In the genomic region with DNA sequence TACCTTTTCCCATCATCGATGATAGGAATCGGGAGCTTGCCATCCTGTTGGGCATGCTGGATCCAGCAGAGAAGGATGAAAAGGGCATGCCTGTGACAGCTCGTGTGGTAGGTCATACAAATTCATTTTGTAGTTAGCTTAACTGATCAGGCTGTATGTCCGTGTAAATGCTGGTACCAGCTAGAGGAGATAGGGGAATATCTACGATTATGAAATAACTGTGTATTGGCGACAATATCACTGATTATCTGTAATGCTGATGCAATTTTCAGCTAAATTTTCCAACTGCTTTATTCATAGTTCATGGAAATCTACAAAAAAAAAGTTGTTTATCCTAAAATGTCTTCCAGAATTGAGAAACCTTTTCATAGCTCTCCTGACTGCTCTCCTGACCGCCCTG, we compare ENCODE assay signal across 18 cellular contexts. TPM values are rescaled to one million over a fixed set of nuclear protein-coding genes. Genes with fewer than 3 reads are reported as not detected.
DNase-seq lines count a peak whose midpoint lies in the region; ATAC-seq lines count a peak whose summit lies in the region.
"Had no signal": no experiment of that assay in that cellular context is flagged by ENCODE, and none has a peak within 500 bp of the region (broad histone marks: within the 10 kb centered on the region; RNA-seq: fewer than 3 reads in every experiment).

No MANE protein-coding gene starts in this region.

- no peak for DNase-seq in activated T-cell treated with anti-CD3 and anti-CD28 coated beads, Interleukin-2, amount 50 U/mL, for 72 hours
- no peak for DNase-seq in activated T-cell treated with anti-CD3 and anti-CD28 coated beads, Interleukin-2, amount 50 U/mL, for 4 hours
- no peak for DNase-seq in T-helper 17 cell
- no peak for DNase-seq in activated naive CD8-positive, alpha-beta T cell treated with anti-CD3 and anti-CD28 coated beads, Interleukin-2, amount 50 U/mL, for 24 hours
- DNase-seq in trophoblast cell: peak; percentile 52 to 92
- no peak for DNase-seq in SW480 (ENCODE audit: low spot score)
- DNase-seq in HK-2 (ENCODE audit: unreplicated experiment): no peak
- DNase-seq: ACHN; BE2C; C1 segment of cervical spinal cord; CD4-positive, CD25-positive, alpha-beta regulatory T cell; CD8-positive, alpha-beta memory T cell; COR-L47; DMS 273 treated with DMSO at 0.1 percent for 48 hours; DMS53; DND-41 had no signal

- H4K12ac ChIP-seq in trophoblast cell (ENCODE audit: low read depth, low read length): no peak overlapping the region

- H3K9me3 ChIP-seq in T-helper 17 cell (ENCODE audit: control insufficient read depth, low read length, poor library complexity, severe bottlenecking): no peaks in the 10 kb centered on the region
- H3K9me3 ChIP-seq in trophoblast cell (ENCODE audit: insufficient read depth, low read depth, low read length): no peaks in the 10 kb centered on the region
- H3K9me3 ChIP-seq: BE2C, HAP-1 had no signal

- WGBS in trophoblast cell (ENCODE audit: extremely low coverage, insufficient coverage, insufficient read length): no CpG with 5 or more reads among the region's 7 CpGs

- H3K27ac ChIP-seq in trophoblast cell (ENCODE audit: low read depth, low read length): no peak overlapping the region

- H3K4ac ChIP-seq in trophoblast cell (ENCODE audit: low read depth, low read length): no peak overlapping the region

- peaks cover 0 to 2% of the 10 kb centered on the region in 2 experiments for H3K4me1 ChIP-seq in trophoblast cell (ENCODE audit: control insufficient read depth in 1 of 2, insufficient read depth in 2 of 2, low read length in 2 of 2)
- H3K4me1 ChIP-seq: BE2C had no signal

- no peak overlapping the region for H3K4me2 ChIP-seq in trophoblast cell (ENCODE audit: low read length)

- H3K4me3 Mint-ChIP-seq in activated T-cell treated with anti-CD3 and anti-CD28 coated beads, Interleukin-2, amount 50 U/mL, for 72 hours: no peak overlapping the region
- no peak overlapping the region for H3K4me3 Mint-ChIP-seq in activated T-cell treated with anti-CD3 and anti-CD28 coated beads, Interleukin-2, amount 50 U/mL, for 4 hours
- no peak overlapping the region for H3K4me3 Mint-ChIP-seq in T-helper 17 cell
- no peak overlapping the region for H3K4me3 Mint-ChIP-seq in activated naive CD8-positive, alpha-beta T cell treated with anti-CD3 and anti-CD28 coated beads, Interleukin-2, amount 50 U/mL, for 24 hours
- H3K4me3 Mint-ChIP-seq: CD8-positive, alpha-beta memory T cell had no signal

- no peak overlapping the region for H3K4me3 ChIP-seq in trophoblast cell (ENCODE audit: low read depth, low read length)
- H3K4me3 ChIP-seq: HAP-1 had no signal

- H3K27me3 ChIP-seq in trophoblast cell (ENCODE audit: insufficient read depth, low read length): no peaks in the 10 kb centered on the region
- H3K27me3 ChIP-seq: BE2C had no signal

- no peak overlapping the region for H2BK5ac ChIP-seq in trophoblast cell (ENCODE audit: low read depth, low read length, poor library complexity)

- H3K36me3 ChIP-seq in trophoblast cell (ENCODE audit: control insufficient read depth in 1 of 2, insufficient read depth in 2 of 2, low read length in 2 of 2): peaks cover 15 to 35% of the 10 kb centered on the region in 2 experiments

- no peak for ATAC-seq in activated T-cell treated with anti-CD3 and anti-CD28 coated beads, Interleukin-2, amount 50 U/mL, for 72 hours (replicated peaks in 1 of 2)
- ATAC-seq in activated T-cell treated with anti-CD3 and anti-CD28 coated beads, Interleukin-2, amount 50 U/mL, for 4 hours: no peak
- no peak for ATAC-seq in T-helper 17 cell
- ATAC-seq in activated naive CD8-positive, alpha-beta T cell treated with anti-CD3 and anti-CD28 coated beads, Interleukin-2, amount 50 U/mL, for 24 hours: no peak
- no peak for ATAC-seq in GM18520 (IDR thresholded peaks at IDR 0.05; ENCODE audit: unreplicated experiment)

- no peak overlapping the region for H3K14ac ChIP-seq in trophoblast cell (ENCODE audit: low read length)

- H3K27me3 Mint-ChIP-seq in activated T-cell treated with anti-CD3 and anti-CD28 coated beads, Interleukin-2, amount 50 U/mL, for 72 hours (ENCODE audit: low read depth): no peaks in the 10 kb centered on the region
- no peaks in the 10 kb centered on the region for H3K27me3 Mint-ChIP-seq in activated T-cell treated with anti-CD3 and anti-CD28 coated beads, Interleukin-2, amount 50 U/mL, for 4 hours (ENCODE audit: low read depth)
- no peaks in the 10 kb centered on the region for H3K27me3 Mint-ChIP-seq in T-helper 17 cell
- no peaks in the 10 kb centered on the region for H3K27me3 Mint-ChIP-seq in activated naive CD8-positive, alpha-beta T cell treated with anti-CD3 and anti-CD28 coated beads, Interleukin-2, amount 50 U/mL, for 24 hours
- H3K27me3 Mint-ChIP-seq: CD4-positive, CD25-positive, alpha-beta regulatory T cell; CD8-positive, alpha-beta memory T cell had no signal

- peaks cover 12% of the 10 kb centered on the region for H3K4me1 Mint-ChIP-seq in activated T-cell treated with anti-CD3 and anti-CD28 coated beads, Interleukin-2, amount 50 U/mL, for 72 hours (ENCODE audit: low read depth)
- H3K4me1 Mint-ChIP-seq in activated T-cell treated with anti-CD3 and anti-CD28 coated beads, Interleukin-2, amount 50 U/mL, for 4 hours (ENCODE audit: low read depth): peaks cover 9% of the 10 kb centered on the region
- peaks cover 11% of the 10 kb centered on the region for H3K4me1 Mint-ChIP-seq in T-helper 17 cell
- H3K4me1 Mint-ChIP-seq in activated naive CD8-positive, alpha-beta T cell treated with anti-CD3 and anti-CD28 coated beads, Interleukin-2, amount 50 U/mL, for 24 hours: peaks cover 1% of the 10 kb centered on the region

- H2AK5ac ChIP-seq in trophoblast cell (ENCODE audit: low read length): no peak overlapping the region

- H3K9me3 Mint-ChIP-seq in activated T-cell treated with anti-CD3 and anti-CD28 coated beads, Interleukin-2, amount 50 U/mL, for 72 hours: no peaks in the 10 kb centered on the region
- H3K9me3 Mint-ChIP-seq in activated T-cell treated with anti-CD3 and anti-CD28 coated beads, Interleukin-2, amount 50 U/mL, for 4 hours: no peaks in the 10 kb centered on the region
- H3K9me3 Mint-ChIP-seq in activated naive CD8-positive, alpha-beta T cell treated with anti-CD3 and anti-CD28 coated beads, Interleukin-2, amount 50 U/mL, for 24 hours: no peaks in the 10 kb centered on the region
- H3K9me3 Mint-ChIP-seq: CD4-positive, CD25-positive, alpha-beta regulatory T cell; CD8-positive, alpha-beta memory T cell had no signal

- no peak overlapping the region for H3K18ac ChIP-seq in trophoblast cell (ENCODE audit: low read length)

- peaks cover 16 to 47% of the 10 kb centered on the region in 2 donors for H3K36me3 Mint-ChIP-seq in activated T-cell treated with anti-CD3 and anti-CD28 coated beads, Interleukin-2, amount 50 U/mL, for 72 hours (ENCODE audit: insufficient read depth in 2 of 2)
- H3K36me3 Mint-ChIP-seq in activated T-cell treated with anti-CD3 and anti-CD28 coated beads, Interleukin-2, amount 50 U/mL, for 4 hours (ENCODE audit: insufficient read depth): peaks cover 53% of the 10 kb centered on the region
- peaks cover 21% of the 10 kb centered on the region for H3K36me3 Mint-ChIP-seq in T-helper 17 cell (ENCODE audit: low read depth)
- peaks cover 73% of the 10 kb centered on the region for H3K36me3 Mint-ChIP-seq in activated naive CD8-positive, alpha-beta T cell treated with anti-CD3 and anti-CD28 coated beads, Interleukin-2, amount 50 U/mL, for 24 hours (ENCODE audit: low read depth)

- H4K8ac ChIP-seq in trophoblast cell (ENCODE audit: low read depth, low read length): no peak overlapping the region

- no peak overlapping the region for H4K91ac ChIP-seq in trophoblast cell (ENCODE audit: low read depth, low read length)

- no peak overlapping the region for H2AFZ ChIP-seq in trophoblast cell (ENCODE audit: insufficient read depth, low read length, poor library complexity)

- H3K23ac ChIP-seq in trophoblast cell (ENCODE audit: low read length): no peak overlapping the region

- no peaks in the 10 kb centered on the region for H3K79me1 ChIP-seq in trophoblast cell (ENCODE audit: low read length)

- H3K79me2 ChIP-seq in trophoblast cell (ENCODE audit: control insufficient read depth, insufficient read depth, low read length, poor library complexity): no peaks in the 10 kb centered on the region

- H3K9ac ChIP-seq in trophoblast cell (ENCODE audit: low read length): no peak overlapping the region

- H3K27ac Mint-ChIP-seq in activated T-cell treated with anti-CD3 and anti-CD28 coated beads, Interleukin-2, amount 50 U/mL, for 72 hours: peak overlapping the region; percentile 67
- peak overlapping the region; percentile 51 for H3K27ac Mint-ChIP-seq in T-helper 17 cell
- peak overlapping the region; percentile 19 for H3K27ac Mint-ChIP-seq in activated naive CD8-positive, alpha-beta T cell treated with anti-CD3 and anti-CD28 coated beads, Interleukin-2, amount 50 U/mL, for 24 hours

- no peak overlapping the region for H2BK12ac ChIP-seq in trophoblast cell (ENCODE audit: low read length)

- H2BK120ac ChIP-seq in trophoblast cell (ENCODE audit: insufficient read depth, low read length, poor library complexity): no peak overlapping the region

RNA-seq across cellular contexts. Expression of a gene that starts 8.3 kb away (rescaled TPM):
- 100 to 1,000 TPM; 136 to 147 TPM for total RNA-seq in activated T-cell treated with anti-CD3 and anti-CD28 coated beads, Interleukin-2, amount 50 U/mL, for 72 hours
- 100 to 1,000 TPM in 2 of 3 donors, 10 to 100 TPM in 1; 95.3 to 121 (median 105) TPM for total RNA-seq in activated T-cell treated with anti-CD3 and anti-CD28 coated beads, Interleukin-2, amount 50 U/mL, for 4 hours
- total RNA-seq in T-helper 17 cell: 100 to 1,000 TPM in 1 of 2 donors, 10 to 100 TPM in 1; 66.4 to 125 TPM
- polyA plus RNA-seq in trophoblast cell (2013): 297 and 312 TPM in 2 replicates

Comparison
In these comparisons a context has a peak if more than half of its experiments do, and no peak if none do; other contexts are left out.
1. DNase-seq: peak in trophoblast cell (2 of 2); none in activated T-cell treated with anti-CD3 and anti-CD28 coated beads, Interleukin-2, amount 50 U/mL, for 72 hours (0 of 2), activated T-cell treated with anti-CD3 and anti-CD28 coated beads, Interleukin-2, amount 50 U/mL, for 4 hours (single experiment), T-helper 17 cell (0 of 3), activated naive CD8-positive, alpha-beta T cell treated with anti-CD3 and anti-CD28 coated beads, Interleukin-2, amount 50 U/mL, for 24 hours (single experiment), SW480 (single experiment) and HK-2 (single experiment).
2. Peak in every context shown above with its lines, with median percentiles within 50 percentile points of each other: H3K27ac Mint-ChIP-seq.